Comparison of ENCODE assay signal across 19 cellular contexts in genomic region chr4:40984051-40984450, GRCh38.
DNase-seq lines count a peak whose midpoint lies in the region; ATAC-seq and TF ChIP-seq lines count a peak whose summit lies in the region.
"Had no signal": no experiment of that assay in that cellular context is flagged by ENCODE, and none has a peak within 500 bp of the region (broad histone marks: within the 10 kb centered on the region; RNA-seq: fewer than 3 reads in every experiment).

No MANE protein-coding gene starts in this region.

- H3K14ac ChIP-seq in IMR-90 (replicated peaks; ENCODE audit: low read depth, low read length): no peak overlapping the region

- H3K9me3 ChIP-seq in IMR-90 (ENCODE audit: control insufficient read depth, insufficient read depth, low read length) (no peaks in the 10 kb centered on the region), upper lobe of left lung (no peaks in the 10 kb centered on the region), aorta (ENCODE audit: control insufficient read depth, low read length) (no peaks in the 10 kb centered on the region)
- H3K9me3 ChIP-seq: gastroesophageal sphincter had no signal

- H2BK20ac ChIP-seq in IMR-90 (ENCODE audit: low read depth, low read length): no peak overlapping the region

- H3K9me3 Mint-ChIP-seq in WTC11: no peaks in the 10 kb centered on the region
- H3K9me3 Mint-ChIP-seq: activated CD4-positive, alpha-beta T cell treated with anti-CD3 and anti-CD28 coated beads, Interleukin-2, amount 10 ng/mL, durations not matched to agents 24 days and 14 days had no signal

- intact Hi-C loops in IMR-90 (cut with micrococcal nuclease): no loop called here
- intact Hi-C loops in aorta (cut with DNase I): no loop called here

- CTCF ChIA-PET in IMR-90 (lab: Yijun Ruan, JAX): no interaction called here
- CTCF ChIA-PET in WTC11 (lab: Charles Lee): interaction anchor here (1.3 kb wide), 1 partner anchor 8 kb away, joined by 6 read pairs; no protein-coding TSS in a partner anchor

- no peaks in the 10 kb centered on the region for H3K36me3 Mint-ChIP-seq in WTC11

- 0 out of 2 replicates have a peak overlapping the region, but pooled peaks have one; percentile 24 for H3K23ac ChIP-seq in IMR-90 (ENCODE audit: low read depth, low read length)

- H3K27me3 Mint-ChIP-seq in WTC11 (ENCODE audit: low read depth): no peaks in the 10 kb centered on the region

- no peak overlapping the region for H3K9ac ChIP-seq in IMR-90 (ENCODE audit: low read depth, low read length)

- 0 out of 2 replicates have a peak, but pooled peaks cover 7% of the 10 kb centered on the region for H3K9me1 ChIP-seq in IMR-90 (ENCODE audit: insufficient read depth, low read length)

- TF ChIP-seq POLR2A in IMR-90 (IDR thresholded peaks at IDR 0.05; ENCODE audit: low read depth, low read length): no peak
- TF ChIP-seq POLR2A in upper lobe of left lung (IDR thresholded peaks at IDR 0.05): no peak

- no peaks in the 10 kb centered on the region for H3K36me3 ChIP-seq in IMR-90 (ENCODE audit: control insufficient read depth, insufficient read depth, low read length)
- no peaks in the 10 kb centered on the region for H3K36me3 ChIP-seq in upper lobe of left lung
- H3K36me3 ChIP-seq in aorta (ENCODE audit: control insufficient read depth in 1 of 2, insufficient read depth in 2 of 2, low read length in 1 of 2): no peaks in the 10 kb centered on the region
- H3K36me3 ChIP-seq: gastroesophageal sphincter had no signal

- no peak overlapping the region; a peak in 1 of 4 replicates for H4K8ac ChIP-seq in IMR-90 (ENCODE audit: low read depth in 2 of 2, low read length in 2 of 2)

- no peak overlapping the region for H2AK9ac ChIP-seq in IMR-90 (replicated peaks; ENCODE audit: low read depth, low read length, poor library complexity)

- H3K79me1 ChIP-seq in IMR-90 (ENCODE audit: low read depth in 1 of 2, low read length in 2 of 2): peaks cover 9 to 28% of the 10 kb centered on the region in 2 experiments; a peak in 3 of 4 replicates

- H4K91ac ChIP-seq in IMR-90 (ENCODE audit: insufficient read depth, low read depth, low read length): no peak overlapping the region

- no TSS peak for BruUV-seq in IMR-90 (replicated peaks; lab: Mats Ljungman, UMichigan)

- no peak for TF ChIP-seq EP300 in upper lobe of left lung (IDR thresholded peaks at IDR 0.05)

- H3K27ac Mint-ChIP-seq in WTC11: peak overlapping the region; percentile 57
- H3K27ac Mint-ChIP-seq: activated CD4-positive, alpha-beta T cell treated with anti-CD3 and anti-CD28 coated beads, Interleukin-2, amount 10 ng/mL, durations not matched to agents 24 days and 14 days; activated naive CD8-positive, alpha-beta T cell treated with anti-CD3 and anti-CD28 coated beads, Interleukin-2, amount 50 U/mL, for 24 hours had no signal

- H3K4ac ChIP-seq in IMR-90 (ENCODE audit: low read depth, low read length): no peak overlapping the region

- H3K4me3 Mint-ChIP-seq in WTC11: no peak overlapping the region
- H3K4me3 Mint-ChIP-seq: activated CD4-positive, alpha-beta T cell treated with anti-CD3 and anti-CD28 coated beads, Interleukin-2, amount 10 ng/mL, durations not matched to agents 24 days and 14 days; activated naive CD8-positive, alpha-beta T cell treated with anti-CD3 and anti-CD28 coated beads, Interleukin-2, amount 50 U/mL, for 24 hours had no signal

- H4K5ac ChIP-seq in IMR-90 (ENCODE audit: low read depth, low read length): no peak overlapping the region

- no peak overlapping the region for H2BK120ac ChIP-seq in IMR-90 (ENCODE audit: low read depth, low read length)

- H3K56ac ChIP-seq in IMR-90 (ENCODE audit: extremely low read depth, insufficient read depth, low read length): no peak overlapping the region

- dilution Hi-C loops in IMR-90 (cut with HindIII; ENCODE audit: low sequenced_read_pairs, unreplicated experiment): no loop called here

- in situ Hi-C loops in IMR-90 (cut with MboI; ENCODE audit: low sequenced_read_pairs): no loop called here

- no peak for TF ChIP-seq CTCF in IMR-90 (conservative IDR thresholded peaks at IDR 0.05; ENCODE audit: low read depth, low read length)
- no peak for TF ChIP-seq CTCF in WTC11 (IDR thresholded peaks at IDR 0.05)
- no peak for TF ChIP-seq CTCF in upper lobe of left lung (IDR thresholded peaks at IDR 0.05)

- peaks cover 4% of the 10 kb centered on the region for H3K4me1 ChIP-seq in IMR-90 (ENCODE audit: control insufficient read depth, insufficient read depth, low read length)
- peaks cover 0 to under 1% (median 0%) of the 10 kb centered on the region in 4 donors for H3K4me1 ChIP-seq in upper lobe of left lung
- H3K4me1 ChIP-seq in aorta (ENCODE audit: control insufficient read depth in 1 of 2, insufficient read depth in 2 of 2, low read length in 2 of 2): no peaks in the 10 kb centered on the region

- TF ChIP-seq RAD21 in IMR-90 (IDR thresholded peaks at IDR 0.05; ENCODE audit: low read length): no peak

- H4K20me1 ChIP-seq in IMR-90 (ENCODE audit: insufficient read depth, low read length): no peaks in the 10 kb centered on the region

- H3K4me1 Mint-ChIP-seq in WTC11: peaks cover 7% of the 10 kb centered on the region
- H3K4me1 Mint-ChIP-seq: activated CD4-positive, alpha-beta T cell treated with anti-CD3 and anti-CD28 coated beads, Interleukin-2, amount 10 ng/mL, durations not matched to agents 24 days and 14 days; activated naive CD8-positive, alpha-beta T cell treated with anti-CD3 and anti-CD28 coated beads, Interleukin-2, amount 50 U/mL, for 24 hours had no signal

- 100% methylated on average over 2 of the region's 4 CpGs; no CpG with 5 or more reads in 1 of the 2 experiments for WGBS in IMR-90 (ENCODE audit: extremely low coverage in 2 of 2, insufficient read length in 1 of 2), 2 experiments
- WGBS in upper lobe of left lung, 2 donors: 71 to 75% methylated on average over 4 of the region's 4 CpGs
- WGBS in aorta, 2 donors: 31 to 49% methylated on average over 4 of the region's 4 CpGs

- no peak overlapping the region for H3K27ac ChIP-seq in IMR-90 (ENCODE audit: insufficient read depth, low read length)
- H3K27ac ChIP-seq in upper lobe of left lung: no peak overlapping the region
- no peak overlapping the region for H3K27ac ChIP-seq in aorta (ENCODE audit: low read depth in 1 of 2, low read length in 2 of 2)

- no peaks in the 10 kb centered on the region for H3K27me3 ChIP-seq in IMR-90 (ENCODE audit: control insufficient read depth, insufficient read depth, low read length)
- H3K27me3 ChIP-seq in upper lobe of left lung: no peaks in the 10 kb centered on the region
- H3K27me3 ChIP-seq in aorta (ENCODE audit: control insufficient read depth in 1 of 2, insufficient read depth in 2 of 2, low read length in 1 of 2): no peaks in the 10 kb centered on the region
- H3K27me3 ChIP-seq: gastroesophageal sphincter had no signal

- H2BK5ac ChIP-seq in IMR-90 (ENCODE audit: low read depth, low read length, poor library complexity, severe bottlenecking): no peak overlapping the region

- no peak overlapping the region for H2BK15ac ChIP-seq in IMR-90 (ENCODE audit: low read depth, low read length)

- no peak for ATAC-seq in IMR-90 (ENCODE audit: low read depth)
- no peak for ATAC-seq in WTC11
- no peak for ATAC-seq in upper lobe of left lung (ENCODE audit: low FRiP score in 2 of 2)
- no peak for ATAC-seq in HG03196 (IDR thresholded peaks at IDR 0.05; ENCODE audit: unreplicated experiment)
- ATAC-seq in aorta (ENCODE audit: low FRiP score): no peak
- ATAC-seq: activated naive CD8-positive, alpha-beta T cell treated with anti-CD3 and anti-CD28 coated beads, Interleukin-2, amount 50 U/mL, for 24 hours; gastroesophageal sphincter; left colon had no signal

- H3K4me3 ChIP-seq in IMR-90 (ENCODE audit: insufficient read depth, low read depth, low read length) (no peak overlapping the region), upper lobe of left lung (no peak overlapping the region), aorta (ENCODE audit: low read length in 2 of 2) (no peak overlapping the region)
- H3K4me3 ChIP-seq: gastroesophageal sphincter had no signal

- H2AK5ac ChIP-seq in IMR-90 (ENCODE audit: low read depth, low read length): no peak overlapping the region

- H2AFZ ChIP-seq in IMR-90 (replicated peaks; ENCODE audit: low read length, poor library complexity): no peak overlapping the region

- no peak overlapping the region for H3K18ac ChIP-seq in IMR-90 (ENCODE audit: low read depth, low read length)

- DNase-seq in IMR-90: peak; percentile 21
- no peak for DNase-seq in WTC11 (ENCODE audit: low spot score)
- DNase-seq in kidney glomerular epithelial cell (lab: John Stamatoyannopoulos, UW): peak; percentile 8
- DNase-seq in renal cortical epithelial cell (ENCODE audit: low read depth): peak; percentile 75
- DNase-seq in upper lobe of left lung: no peak
- no peak for DNase-seq in aorta
- DNase-seq: activated CD4-positive, alpha-beta T cell treated with anti-CD3 and anti-CD28 coated beads, Interleukin-2, amount 10 ng/mL, durations not matched to agents 24 days and 14 days; activated naive CD8-positive, alpha-beta T cell treated with anti-CD3 and anti-CD28 coated beads, Interleukin-2, amount 50 U/mL, for 24 hours; AML-193; dermis blood vessel endothelial cell; left colon; NCI-H1436 treated with DMSO at 0.1 percent for 48 hours; NCI-H2227 treated with DMSO at 0.1 percent for 48 hours; NK-92 treated with Interleukin-12 subunit alpha and Interleukin-12 subunit beta, amount 100 ng/mL, for 24 hours; RPMI8226; stimulated activated naive CD4-positive, alpha-beta T cell; trophoblast cell had no signal

- no peak overlapping the region for H3K4me2 ChIP-seq in IMR-90 (ENCODE audit: low read depth, low read length)

- POLR2A ChIA-PET in IMR-90 (lab: Charles Lee; ENCODE audit: unreplicated experiment): no interaction called here
- POLR2A ChIA-PET in WTC11 (lab: Charles Lee): no interaction called here

TF ChIP-seq in IMR-90, 13 proteins besides CTCF, POLR2A, EP300 and RAD21:
- TF ChIP-seq BHLHE40 (IDR thresholded peaks at IDR 0.05; ENCODE audit: low read depth, low read length) (no peak), FOS (IDR thresholded peaks at IDR 0.05; ENCODE audit: low read depth, low read length) (no peak)

TF ChIP-seq in WTC11, 78 proteins besides CTCF, POLR2A, EP300 and RAD21 (continues in another document):
- TF ChIP-seq ETV6 (CRISPR knock-in tag; IDR thresholded peaks at IDR 0.05) (no peak), NFYB (CRISPR knock-in tag; conservative IDR thresholded peaks at IDR 0.05; ENCODE audit: low read depth) (no peak), HMGXB4 (CRISPR knock-in tag; IDR thresholded peaks at IDR 0.05) (no peak)

Comparison
In these comparisons a context has a peak if more than half of its experiments do, and no peak if none do; other contexts are left out.
1. DNase-seq: peak in IMR-90 (single experiment), kidney glomerular epithelial cell (single experiment) and renal cortical epithelial cell (single experiment); none in WTC11 (single experiment), upper lobe of left lung (0 of 2) and aorta (0 of 2).